16 cellular contexts compared by ENCODE assay signal in the genomic region with DNA sequence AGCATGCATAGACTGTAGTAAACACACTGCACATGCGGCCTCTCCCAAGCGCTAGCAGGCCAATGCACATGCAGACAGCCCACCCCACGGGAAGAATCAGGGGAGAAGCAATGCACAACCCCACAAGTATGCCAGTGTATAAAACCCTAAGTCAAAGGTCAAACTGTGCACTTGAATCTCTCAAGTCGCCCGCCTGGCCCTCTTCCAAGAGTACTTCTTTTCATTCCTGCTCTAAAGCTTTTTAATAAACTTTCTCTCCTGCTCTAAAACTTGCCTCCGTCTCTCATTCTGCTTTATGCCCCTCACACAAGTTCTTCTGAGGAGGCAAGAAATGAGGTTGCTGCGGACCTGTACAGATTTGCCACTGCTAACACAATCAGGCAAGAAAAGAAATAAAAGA. TPM values are rescaled to one million over a fixed set of nuclear protein-coding genes. Genes with fewer than 3 reads are reported as not detected.
DNase-seq lines count a peak whose midpoint lies in the region; ATAC-seq and TF ChIP-seq lines count a peak whose summit lies in the region.
"Had no signal": no experiment of that assay in that cellular context is flagged by ENCODE, and none has a peak within 500 bp of the region (broad histone marks: within the 10 kb centered on the region; RNA-seq: fewer than 3 reads in every experiment).

No MANE protein-coding gene starts in this region.

- peak overlapping the region; percentile 65 to 84 for H3K27ac ChIP-seq in right atrium auricular region
- H3K27ac ChIP-seq in gastroesophageal sphincter, result peak overlapping the region; percentile 87 to 94 (median 90)
- peak overlapping the region; percentile 73 to 90 (median 88) for H3K27ac ChIP-seq in sigmoid colon
- H3K27ac ChIP-seq in vagina, result peak overlapping the region; percentile 27
- H3K27ac ChIP-seq: KMS-11 had no signal

- H3K9me3 ChIP-seq in right atrium auricular region (no peaks in the 10 kb centered on the region), gastroesophageal sphincter (no peaks in the 10 kb centered on the region), sigmoid colon (no peaks in the 10 kb centered on the region), vagina (no peaks in the 10 kb centered on the region), BE2C (no peaks in the 10 kb centered on the region)

- TF ChIP-seq POLR2A in gastroesophageal sphincter (IDR thresholded peaks at IDR 0.05) (no peak), sigmoid colon (IDR thresholded peaks at IDR 0.05) (no peak), vagina (IDR thresholded peaks at IDR 0.05) (no peak)

- DNase-seq in right atrium auricular region (ENCODE audit: low spot score) (no peak), Right ventricle myocardium inferior (ENCODE audit: missing footprints) (no peak), sigmoid colon (no peak), vagina (ENCODE audit: extremely low spot score in 2 of 2) (no peak), BE2C (no peak), DMS153 treated with DMSO at 0.1 percent for 48 hours (lab: John Stamatoyannopoulos, UW; ENCODE audit: unreplicated experiment) (no peak)
- DNase-seq in stimulated activated CD4-positive, alpha-beta T cell treated with anti-CD3 and anti-CD28 coated beads, Interleukin-2, amount 100 ng/mL, for 48 hours, result no peak
- DNase-seq: activated CD8-positive, alpha-beta T cell treated with anti-CD3 and anti-CD28 coated beads for 36 hours; activated T-cell treated with anti-CD3 and anti-CD28 coated beads, Interleukin-2, amount 50 U/mL, for 72 hours; CD8-positive, alpha-beta memory T cell; NCI-H2171 treated with DMSO at 0.1 percent for 48 hours; RPMI8226 had no signal

- H3K4me1 ChIP-seq in right atrium auricular region, result peaks cover 0 to 20% of the 10 kb centered on the region in 2 donors
- peaks cover 14 to 53% (median 21%) of the 10 kb centered on the region in 3 donors for H3K4me1 ChIP-seq in gastroesophageal sphincter
- H3K4me1 ChIP-seq in sigmoid colon, result peaks cover 0 to 44% (median 39%) of the 10 kb centered on the region in 4 donors
- peaks cover 31% of the 10 kb centered on the region for H3K4me1 ChIP-seq in vagina
- no peaks in the 10 kb centered on the region for H3K4me1 ChIP-seq in BE2C

- TF ChIP-seq CTCF in right atrium auricular region (IDR thresholded peaks at IDR 0.05), result no peak
- no peak for TF ChIP-seq CTCF in gastroesophageal sphincter (IDR thresholded peaks at IDR 0.05)
- no peak for TF ChIP-seq CTCF in sigmoid colon (IDR thresholded peaks at IDR 0.05)
- TF ChIP-seq CTCF in vagina (IDR thresholded peaks at IDR 0.05), result no peak
- TF ChIP-seq CTCF in BE2C (IDR thresholded peaks at IDR 0.05; ENCODE audit: low read depth, low read length), result no peak

- TF ChIP-seq EP300 in gastroesophageal sphincter (IDR thresholded peaks at IDR 0.05) (no peak), sigmoid colon (IDR thresholded peaks at IDR 0.05) (no peak)

- 57 to 73% methylated on average over 3 to 6 of the region's 7 CpGs for WGBS in gastroesophageal sphincter (ENCODE audit: low coverage in 1 of 2), 2 donors
- WGBS in sigmoid colon, 2 donors, result 66 to 81% methylated on average over 7 of the region's 7 CpGs

- no peaks in the 10 kb centered on the region for H3K27me3 ChIP-seq in right atrium auricular region
- no peaks in the 10 kb centered on the region for H3K27me3 ChIP-seq in gastroesophageal sphincter
- H3K27me3 ChIP-seq in sigmoid colon, result no peaks in the 10 kb centered on the region
- no peaks in the 10 kb centered on the region for H3K27me3 ChIP-seq in vagina
- H3K27me3 ChIP-seq in BE2C, result no peaks in the 10 kb centered on the region

- intact Hi-C loops in Right ventricle myocardium inferior (cut with DNase I) (loop anchor here (1.0 to 2.0 kb wide), 3 partner anchors 26 to 52 kb away; no protein-coding TSS in a partner anchor), sigmoid colon (cut with DNase I) (loop anchor here (5.0 to 10.0 kb wide), 3 partner anchors 33 to 78 kb away; partner anchors contain the start of gene PTPDC1), vagina (cut with DNase I) (no loop called here)

- no peaks in the 10 kb centered on the region for H3K36me3 ChIP-seq in right atrium auricular region
- no peaks in the 10 kb centered on the region for H3K36me3 ChIP-seq in gastroesophageal sphincter
- H3K36me3 ChIP-seq in sigmoid colon, result no peaks in the 10 kb centered on the region
- no peaks in the 10 kb centered on the region for H3K36me3 ChIP-seq in vagina
- H3K36me3 ChIP-seq in BE2C, result no peaks in the 10 kb centered on the region

- no peak for ATAC-seq in Right ventricle myocardium inferior
- no peak for ATAC-seq in gastroesophageal sphincter
- ATAC-seq: activated CD8-positive, alpha-beta T cell treated with anti-CD3 and anti-CD28 coated beads for 36 hours; activated T-cell treated with anti-CD3 and anti-CD28 coated beads, Interleukin-2, amount 50 U/mL, for 72 hours; stimulated activated memory B cell treated with anti-CD40 and anti-IgM and Interleukin-4, amounts not matched to agents 10 μg/mL and 1 μg/mL and 100 μg/mL, for 72 hours had no signal

- no peak overlapping the region for H3K4me3 ChIP-seq in right atrium auricular region
- H3K4me3 ChIP-seq in gastroesophageal sphincter, result no peak overlapping the region
- H3K4me3 ChIP-seq in sigmoid colon, result peak overlapping the region in 1 of 4 donors; percentile 0
- no peak overlapping the region for H3K4me3 ChIP-seq in vagina
- no peak overlapping the region for H3K4me3 ChIP-seq in BE2C (ENCODE audit: low read depth, low read length)
- H3K4me3 ChIP-seq: smooth muscle cell had no signal

RNA-seq across cellular contexts. Expression of gene PTPDC1, which starts 50.4 kb away (rescaled TPM):
- total RNA-seq in right atrium auricular region (10 to 100 TPM in 1 of 2 donors, 1 to 10 TPM in 1; 9.6 to 10.2 TPM), Right ventricle myocardium inferior (8.5 TPM), gastroesophageal sphincter (10 to 100 TPM; 10.6 to 33.6 (median 21.6) TPM), sigmoid colon (10 to 100 TPM; 12.0 to 16.3 (median 13.8) TPM), vagina (13.0 TPM)
- 1 to 10 TPM; 2.1 to 2.5 (median 2.4) TPM for polyA plus RNA-seq in sigmoid colon
- 4.7 TPM for polyA plus RNA-seq in BE2C (2012; ENCODE audit: insufficient read depth, insufficient read length, low read depth)

Comparison
In these comparisons a context has a peak if more than half of its experiments do, and no peak if none do; other contexts are left out.
1. H3K27ac ChIP-seq: peak in every context shown above with its lines; median percentile 90 in gastroesophageal sphincter; 88 in sigmoid colon; 74 in right atrium auricular region; 27 in vagina.